In the genomic region with DNA sequence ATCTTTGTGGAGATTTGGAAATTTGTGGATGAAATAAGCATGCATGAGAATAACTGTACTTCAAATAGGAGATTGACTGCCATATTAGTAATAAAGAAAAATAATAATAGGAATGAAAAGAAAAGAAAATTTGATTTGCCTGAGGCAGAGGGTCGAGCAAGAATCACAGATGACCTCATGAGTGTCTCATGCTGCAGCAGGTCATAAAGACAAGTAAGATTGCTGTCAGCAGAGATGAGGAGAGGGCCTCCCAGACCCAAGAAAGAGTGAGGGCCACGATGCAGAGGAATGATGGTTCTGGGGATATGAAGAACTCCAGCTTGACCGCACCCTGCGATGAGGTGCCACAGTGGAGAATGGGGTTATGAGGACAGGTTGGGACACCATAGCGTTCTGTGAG, we compare ENCODE assay signal across 14 cellular contexts. TPM values are rescaled to one million over a fixed set of nuclear protein-coding genes. Genes with fewer than 3 reads are reported as not detected.
DNase-seq lines count a peak whose midpoint lies in the region; ATAC-seq, FAIRE-seq and TF ChIP-seq lines count a peak whose summit lies in the region.
"Had no signal": no experiment of that assay in that cellular context is flagged by ENCODE, and none has a peak within 500 bp of the region (broad histone marks: within the 10 kb centered on the region; RNA-seq: fewer than 3 reads in every experiment).

No MANE protein-coding gene starts in this region.

- no peaks in the 10 kb centered on the region for H3K79me2 ChIP-seq in HepG2 (ENCODE audit: insufficient read depth, low read length)
- no peaks in the 10 kb centered on the region for H3K79me2 ChIP-seq in mesendoderm (ENCODE audit: control insufficient read depth, insufficient read depth, low read length)

- DNase-seq in HepG2 (ENCODE audit: low spot score) = no peak
- no peak for DNase-seq in right lobe of liver
- DNase-seq in NCI-H69 (lab: John Stamatoyannopoulos, UW) = peak; percentile 23
- peak; percentile 28 for DNase-seq in mesendoderm
- DNase-seq in central memory CD4-positive, alpha-beta T cell = no peak
- DNase-seq in activated effector memory CD4-positive, alpha-beta T cell treated with Interleukin-2 at 50 U/mL for 16 hours = no peak
- DNase-seq in glomerular visceral epithelial cell (ENCODE audit: extremely low spot score) = no peak
- DNase-seq: 8988T; AML-193; CD8-positive, alpha-beta memory T cell; DMS79; GF-D8 had no signal

- no peak overlapping the region for H3K4me2 ChIP-seq in HepG2 (ENCODE audit: low read depth, low read length)
- no peak overlapping the region for H3K4me2 ChIP-seq in mesendoderm (ENCODE audit: low read length)
- H3K4me2 ChIP-seq: BLaER1, KMS-11 had no signal

- H3K56ac ChIP-seq in mesendoderm (ENCODE audit: low read length) = peak overlapping the region; percentile 70

- WGBS in HepG2 (ENCODE audit: low lambda C conversion rate) = 78% methylated on average over 5 of the region's 5 CpGs
- WGBS in right lobe of liver (ENCODE audit: insufficient coverage, low coverage, low lambda C conversion rate, missing lambda C conversion rate) = 93% methylated on average over 3 of the region's 5 CpGs
- no CpG with 5 or more reads among the region's 5 CpGs for WGBS in mesendoderm (ENCODE audit: extremely low coverage, insufficient coverage, low lambda C conversion rate)

- no peak overlapping the region for H3K4ac ChIP-seq in mesendoderm (ENCODE audit: low read depth, low read length)

- no peaks in the 10 kb centered on the region for H3K79me1 ChIP-seq in mesendoderm (ENCODE audit: low read length)

- H2BK120ac ChIP-seq in mesendoderm (ENCODE audit: low read depth, low read length) = no peak overlapping the region

- TF ChIP-seq POLR2A in HepG2 (IDR thresholded peaks at IDR 0.05; ENCODE audit: insufficient read depth in 1 of 2, low read depth in 2 of 2, low read length in 2 of 2) (no peak), right lobe of liver (IDR thresholded peaks at IDR 0.05) (no peak)

- H3K4me1 ChIP-seq in HepG2 (ENCODE audit: insufficient read depth, low read length) (peaks cover 62% of the 10 kb centered on the region), right lobe of liver (peaks cover 0 to 11% (median 3%) of the 10 kb centered on the region in 4 donors), mesendoderm (ENCODE audit: control insufficient read depth, low read depth, low read length) (peaks cover 4% of the 10 kb centered on the region)

- H2AFZ ChIP-seq in HepG2 (ENCODE audit: low read length) = no peak overlapping the region

- in situ Hi-C loops in HepG2 (cut with HindIII; ENCODE audit: extremely low pct_ligation_motif_present, low pct_unique_long_range_greater_than_20kb) = no loop called here

- ATAC-seq in HepG2 = no peak
- no peak for ATAC-seq in right lobe of liver

- H3K9ac ChIP-seq in HepG2 (ENCODE audit: insufficient read depth, low read depth, low read length) (no peak overlapping the region), mesendoderm (ENCODE audit: low read length) (peak overlapping the region; percentile 12)
- H3K9ac ChIP-seq: BLaER1, KMS-11 had no signal

- H3K36me3 ChIP-seq in HepG2 (replicated peaks in 1 of 2; ENCODE audit: control insufficient read depth in 1 of 2, insufficient read depth in 2 of 2, low read length in 2 of 2) (no peaks in the 10 kb centered on the region), right lobe of liver (no peaks in the 10 kb centered on the region), mesendoderm (ENCODE audit: control insufficient read depth, insufficient read depth, low read length) (no peaks in the 10 kb centered on the region)
- H3K36me3 ChIP-seq: BLaER1 had no signal

- H3K18ac ChIP-seq in mesendoderm (ENCODE audit: low read length) = peak overlapping the region; percentile 10

- H4K5ac ChIP-seq in mesendoderm (ENCODE audit: low read length) = no peak overlapping the region

- H3K27me3 ChIP-seq in HepG2 (ENCODE audit: control insufficient read depth in 1 of 2, insufficient read depth in 2 of 2, low read length in 2 of 2) (no peaks in the 10 kb centered on the region), right lobe of liver (no peaks in the 10 kb centered on the region), mesendoderm (ENCODE audit: insufficient read depth, low read length, poor library complexity) (no peaks in the 10 kb centered on the region)
- H3K27me3 ChIP-seq: BLaER1 had no signal

- TF ChIP-seq EP300 in HepG2 (IDR thresholded peaks at IDR 0.05; ENCODE audit: low read depth in 2 of 2, low read length in 2 of 2) (no peak), HepG2 (CRISPR knock-in tag; IDR thresholded peaks at IDR 0.05; ENCODE audit: borderline replicate concordance) (no peak)

- TF ChIP-seq CTCF in HepG2 (CRISPR knock-in tag; IDR thresholded peaks at IDR 0.05) (no peak), right lobe of liver (IDR thresholded peaks at IDR 0.05) (no peak)

- H2BK5ac ChIP-seq in mesendoderm (ENCODE audit: low read length) = peak overlapping the region; percentile 91

- H3K9me3 ChIP-seq in HepG2 (ENCODE audit: low read length) = no peaks in the 10 kb centered on the region
- H3K9me3 ChIP-seq in right lobe of liver = no peaks in the 10 kb centered on the region
- H3K9me3 ChIP-seq: BLaER1 had no signal

- CTCF ChIA-PET in HepG2 (lab: Yijun Ruan, JAX; ENCODE audit: low intra/inter-chr PET ratio, low total read pairs) = interaction anchor here (2.1 kb wide), 1 partner anchor 223 kb away, joined by 6 read pairs; no protein-coding TSS in a partner anchor

- H3K27ac ChIP-seq in HepG2 (ENCODE audit: extremely low read length, insufficient read depth, low read length) = no peak overlapping the region
- H3K27ac ChIP-seq in right lobe of liver = no peak overlapping the region
- H3K27ac ChIP-seq in mesendoderm (ENCODE audit: low read depth, low read length) = peak overlapping the region; percentile 38
- H3K27ac ChIP-seq: BLaER1, KMS-11 had no signal

- TF ChIP-seq RAD21 in HepG2 (CRISPR knock-in tag; IDR thresholded peaks at IDR 0.05) = no peak

- H3K4me3 ChIP-seq in HepG2 (replicated peaks in 1 of 3; ENCODE audit: insufficient read depth in 1 of 3, low read depth in 2 of 3, low read length in 3 of 3) (no peak overlapping the region), right lobe of liver (no peak overlapping the region), mesendoderm (ENCODE audit: low read length) (no peak overlapping the region)
- H3K4me3 ChIP-seq: BLaER1 had no signal

- peak overlapping the region; percentile 50 for H3K23ac ChIP-seq in mesendoderm (ENCODE audit: low read length)

- H2AK5ac ChIP-seq in mesendoderm (ENCODE audit: low read length) = peak overlapping the region; percentile 76

- no TSS peak for BruUV-seq in HepG2 (replicated peaks; lab: Mats Ljungman, UMichigan)

- no peak overlapping the region for H2BK15ac ChIP-seq in mesendoderm (replicated peaks; ENCODE audit: low read depth)

- intact Hi-C loops in HepG2 (cut with micrococcal nuclease; ENCODE audit: unreplicated experiment) = loop anchor here (5.0 kb wide), 1 partner anchor 56 kb away; a partner anchor contains a TSS
- intact Hi-C loops in right lobe of liver (cut with DNase I) = loop anchor here in 1 of 2 donors (10.0 kb wide), 1 partner anchor 229 kb away; no protein-coding TSS in a partner anchor

- no peak for FAIRE-seq in HepG2 (lab: Jason Lieb, UNC)

- POLR2A ChIA-PET in HepG2 (lab: Yijun Ruan, JAX) = no interaction called here

- H4K20me1 ChIP-seq in HepG2 (ENCODE audit: insufficient read depth, low read length) = no peaks in the 10 kb centered on the region
- H4K20me1 ChIP-seq: BLaER1 had no signal

- H4K8ac ChIP-seq in mesendoderm (ENCODE audit: low read depth, low read length) = no peak overlapping the region

RNA-seq across cellular contexts. Expression of a gene that starts 39.2 kb away (rescaled TPM):
- total RNA-seq in HepG2 (2016; rRNA removed; fragmentation: Illumina TruSeq; extraction: Trizol) (251 and 352 TPM in 2 replicates), right lobe of liver (100 to 1,000 TPM in 3 of 6 experiments, 10 to 100 TPM in 3; 25.9 to 180 (median 102) TPM)
- total RNA-seq in HepG2 (2016; cell fraction: cytosol; rRNA removed; fragmentation: Illumina TruSeq; extraction: Trizol; ENCODE audit: low read depth) = 240 and 298 TPM in 2 replicates
- 254 and 324 TPM in 2 replicates for total RNA-seq in HepG2 (2016; cell fraction: insoluble cytoplasmic fraction; rRNA removed; fragmentation: Illumina TruSeq; extraction: Trizol)
- 330 and 358 TPM in 2 replicates for total RNA-seq in HepG2 (2016; cell fraction: membrane; rRNA removed; fragmentation: Illumina TruSeq; extraction: Trizol)
- total RNA-seq in HepG2 (2016; cell fraction: nucleus; rRNA removed; fragmentation: Illumina TruSeq; extraction: Trizol) = 87.9 and 93.9 TPM in 2 replicates
- polyA plus RNA-seq in HepG2 (2011; rRNA removed) = 328 and 369 TPM in 2 replicates
- 127 and 129 TPM in 2 replicates for polyA plus RNA-seq in HepG2 (2011; cell fraction: cytosol; rRNA removed)
- polyA plus RNA-seq in HepG2 (2011; cell fraction: nucleus; rRNA removed) = 34.6 and 47.7 TPM in 2 replicates
- 309 and 319 TPM in 2 replicates for polyA plus RNA-seq in HepG2 (2012)
- 336 and 479 TPM in 2 replicates for polyA plus RNA-seq in HepG2 (2016; cell fraction: cytosol; fragmentation: Illumina TruSeq; extraction: Trizol; ENCODE audit: low read depth)
- 318 and 360 TPM in 2 replicates for polyA plus RNA-seq in HepG2 (2016; cell fraction: insoluble cytoplasmic fraction; fragmentation: Illumina TruSeq; extraction: Trizol; ENCODE audit: low read depth)
- polyA plus RNA-seq in HepG2 (2016; cell fraction: membrane; fragmentation: Illumina TruSeq; extraction: Trizol; ENCODE audit: low read depth) = 372 and 511 TPM in 2 replicates
- 176 and 184 TPM in 2 replicates for polyA plus RNA-seq in HepG2 (2016; cell fraction: nucleus; fragmentation: Illumina TruSeq; extraction: Trizol; ENCODE audit: insufficient read depth, low read depth)
- 115 and 385 TPM in 2 replicates for polyA minus RNA-seq in HepG2 (2011; rRNA and poly(A)+ RNA removed; ENCODE audit: low replicate concordance)
- 16.5 and 34.8 TPM in 2 replicates for polyA minus RNA-seq in HepG2 (2011; cell fraction: cytosol; rRNA and poly(A)+ RNA removed)
- polyA minus RNA-seq in HepG2 (2011; cell fraction: nucleus; rRNA and poly(A)+ RNA removed) = 30.5 and 32.2 TPM in 2 replicates
- 769 TPM for polyA plus RNA-seq in mesendoderm (2013, experiment 1 of 2)
- polyA plus RNA-seq in mesendoderm (2013, experiment 2 of 2) = 773 TPM

RNA-seq across cellular contexts. Expression of a gene that starts 56.4 kb away (rescaled TPM):
- not detected in 2 replicates for total RNA-seq in HepG2 (2016; rRNA removed; fragmentation: Illumina TruSeq; extraction: Trizol)
- total RNA-seq in HepG2 (2016; cell fraction: cytosol; rRNA removed; fragmentation: Illumina TruSeq; extraction: Trizol; ENCODE audit: low read depth) = not detected in 2 replicates
- not detected in 2 replicates for total RNA-seq in HepG2 (2016; cell fraction: insoluble cytoplasmic fraction; rRNA removed; fragmentation: Illumina TruSeq; extraction: Trizol)
- not detected in 2 replicates for total RNA-seq in HepG2 (2016; cell fraction: membrane; rRNA removed; fragmentation: Illumina TruSeq; extraction: Trizol)
- total RNA-seq in HepG2 (2016; cell fraction: nucleus; rRNA removed; fragmentation: Illumina TruSeq; extraction: Trizol) = not detected in 2 replicates
- polyA plus RNA-seq in HepG2 (2011; rRNA removed) = not detected in 2 replicates
- not detected in 2 replicates for polyA plus RNA-seq in HepG2 (2011; cell fraction: cytosol; rRNA removed)
- not detected in 2 replicates for polyA plus RNA-seq in HepG2 (2011; cell fraction: nucleus; rRNA removed)
- not detected in 2 replicates for polyA plus RNA-seq in HepG2 (2012)
- polyA plus RNA-seq in HepG2 (2016; cell fraction: cytosol; fragmentation: Illumina TruSeq; extraction: Trizol; ENCODE audit: low read depth) = not detected in 2 replicates
- polyA plus RNA-seq in HepG2 (2016; cell fraction: insoluble cytoplasmic fraction; fragmentation: Illumina TruSeq; extraction: Trizol; ENCODE audit: low read depth) = not detected in 2 replicates
- not detected in 2 replicates for polyA plus RNA-seq in HepG2 (2016; cell fraction: membrane; fragmentation: Illumina TruSeq; extraction: Trizol; ENCODE audit: low read depth)
- not detected in 2 replicates for polyA plus RNA-seq in HepG2 (2016; cell fraction: nucleus; fragmentation: Illumina TruSeq; extraction: Trizol; ENCODE audit: insufficient read depth, low read depth)
- 3.8 TPM in 1 of 2 replicates, not detected in the other for polyA minus RNA-seq in HepG2 (2011; rRNA and poly(A)+ RNA removed; ENCODE audit: low replicate concordance)
- not detected in 2 replicates for polyA minus RNA-seq in HepG2 (2011; cell fraction: cytosol; rRNA and poly(A)+ RNA removed)
- not detected in 2 replicates for polyA minus RNA-seq in HepG2 (2011; cell fraction: nucleus; rRNA and poly(A)+ RNA removed)
- 1 to 10 TPM in 1 of 6 experiments, under 1 TPM in 1, not detected in 4; 0.80 to 1.9 TPM for total RNA-seq in right lobe of liver
- polyA plus RNA-seq in mesendoderm (2013, experiment 1 of 2) = 4.6 TPM
- 4.6 TPM for polyA plus RNA-seq in mesendoderm (2013, experiment 2 of 2)
- polyA plus RNA-seq: CD8-positive, alpha-beta memory T cell had no signal

Comparison
In these comparisons a context has a peak if more than half of its experiments do, and no peak if none do; other contexts are left out.
1. DNase-seq: peak in NCI-H69 (single experiment) and mesendoderm (single experiment); none in HepG2 (single experiment), right lobe of liver (0 of 3), central memory CD4-positive, alpha-beta T cell (single experiment), activated effector memory CD4-positive, alpha-beta T cell treated with Interleukin-2 at 50 U/mL for 16 hours (single experiment) and glomerular visceral epithelial cell (single experiment).